ENCODE assay signal across 22 cellular contexts in genomic region chr3:126194713-126195305, GRCh38.
DNase-seq lines count a peak whose midpoint lies in the region; ATAC-seq, FAIRE-seq and TF ChIP-seq lines count a peak whose summit lies in the region.
"Had no signal": no experiment of that assay in that cellular context is flagged by ENCODE, and none has a peak within 500 bp of the region (broad histone marks: within the 10 kb centered on the region; RNA-seq: fewer than 3 reads in every experiment).

No MANE protein-coding gene starts in this region.

- ATAC-seq in GM21447 (IDR thresholded peaks at IDR 0.05; ENCODE audit: unreplicated experiment) = no peak
- ATAC-seq: activated CD4-positive, CD25-positive, alpha-beta regulatory T cell treated with anti-CD3 and anti-CD28 coated beads, Interleukin-2, amount 50 U/mL, for 24 hours; activated CD8-positive, alpha-beta T cell treated with anti-CD3 and anti-CD28 coated beads, Interleukin-2, amount 10 ng/mL, durations not matched to agents 7 days and 5 days; heart right ventricle; left colon had no signal

- intact Hi-C loops in posterior cingulate gyrus (cut with DNase I) = no loop called here

- no peak for TF ChIP-seq CTCF in GM20000 (IDR thresholded peaks at IDR 0.05; ENCODE audit: extremely low read depth, missing control alignments)

- DNase-seq in NCI-H1417 (lab: John Stamatoyannopoulos, UW) = peak in 2 of 3 experiments; percentile 11 to 35
- no peak for DNase-seq in NCI-H1417 treated with DMSO at 0.1 percent for 48 hours (lab: John Stamatoyannopoulos, UW)
- DNase-seq in OCI-M1 (lab: John Stamatoyannopoulos, UW) = peak; percentile 29
- peak; percentile 19 for DNase-seq in kidney tubule cell (ENCODE audit: low spot score)
- no peak for DNase-seq in GM20000 (ENCODE audit: low spot score)
- DNase-seq in posterior cingulate gyrus = no peak
- DNase-seq: activated CD8-positive, alpha-beta T cell treated with anti-CD3 and anti-CD28 coated beads, Interleukin-2, amount 10 ng/mL, durations not matched to agents 7 days and 5 days; activated T-cell treated with anti-CD3 and anti-CD28 coated beads for 4 hours; brain microvascular endothelial cell; effector CD8-positive, alpha-beta T cell; foreskin fibroblast; H9; heart right ventricle; left colon; NCI-H226; nucleus accumbens; SIG-M5; stimulated activated CD8-positive, alpha-beta memory T cell treated with anti-CD3 and anti-CD28 coated beads, Interleukin-4, amount 100 ng/mL, for 48 hours had no signal

- peak; percentile 6 for FAIRE-seq in G401.6 (lab: Jason Lieb, UNC)
- FAIRE-seq: GM12891 had no signal

Comparison
In these comparisons a context has a peak if more than half of its experiments do, and no peak if none do; other contexts are left out.
1. DNase-seq: peak in NCI-H1417 (2 of 3), OCI-M1 (single experiment) and kidney tubule cell (single experiment); none in NCI-H1417 treated with DMSO at 0.1 percent for 48 hours (single experiment), GM20000 (single experiment) and posterior cingulate gyrus (0 of 10).